ENCODE assay signal across 22 cellular contexts in genomic region chr21:33437140-33437539, GRCh38.
"Had no signal": no experiment of that assay in that cellular context is flagged by ENCODE, and none has a peak within 500 bp of the region (broad histone marks: within the 10 kb centered on the region; RNA-seq: fewer than 3 reads in every experiment).

No MANE protein-coding gene starts in this region.

- H3K79me2 ChIP-seq: hepatocyte had no signal

- ATAC-seq: activated T-cell treated with anti-CD3 and anti-CD28 coated beads, Interleukin-2, amount 50 U/mL, for 72 hours; esophagus mucosa; left lung; pancreas; psoas muscle; right cardiac atrium; stimulated activated effector memory CD8-positive, alpha-beta T cell treated with anti-CD3 and anti-CD28 coated beads, Interleukin-12 subunit alpha, Interleukin-12 subunit beta, amount 100 ng/mL, for 72 hours; WTC11 had no signal

- H3K27me3 Mint-ChIP-seq: activated naive CD4-positive, alpha-beta T cell treated with anti-CD3 and anti-CD28 coated beads, Interleukin-2, amount 10 ng/mL, durations not matched to agents 7 days and 5 days; brain had no signal

- H3K27ac ChIP-seq: hepatocyte, pancreas, psoas muscle, transverse colon had no signal

- H3K27ac Mint-ChIP-seq: activated naive CD4-positive, alpha-beta T cell treated with anti-CD3 and anti-CD28 coated beads, Interleukin-2, amount 10 ng/mL, durations not matched to agents 7 days and 5 days; immature natural killer cell; nephron; stimulated activated effector memory CD8-positive, alpha-beta T cell treated with anti-CD3 and anti-CD28 coated beads, Interleukin-12 subunit alpha, Interleukin-12 subunit beta, amount 100 ng/mL, for 72 hours; T-helper 1 cell treated with Interleukin-12 subunit alpha and Interleukin-12 subunit beta and Interleukin-4 antibody, amounts not matched to agents 30 μg/mL and 1 μg/mL, for 36 hours had no signal

- H3K9me3 Mint-ChIP-seq: activated naive CD4-positive, alpha-beta T cell treated with anti-CD3 and anti-CD28 coated beads, Interleukin-2, amount 10 ng/mL, durations not matched to agents 7 days and 5 days; activated T-cell treated with anti-CD3 and anti-CD28 coated beads, Interleukin-2, amount 50 U/mL, for 72 hours; brain; immature natural killer cell; nephron; stimulated activated effector memory CD8-positive, alpha-beta T cell treated with anti-CD3 and anti-CD28 coated beads, Interleukin-12 subunit alpha, Interleukin-12 subunit beta, amount 100 ng/mL, for 72 hours; T-helper 1 cell treated with Interleukin-12 subunit alpha and Interleukin-12 subunit beta and Interleukin-4 antibody, amounts not matched to agents 30 μg/mL and 1 μg/mL, for 36 hours; WTC11 had no signal

- H3K4me1 Mint-ChIP-seq: immature natural killer cell, WTC11 had no signal

- H3K27me3 ChIP-seq: hepatocyte, left lung, pancreas, transverse colon had no signal

- H2AFZ ChIP-seq: hepatocyte had no signal

- H3K9me3 ChIP-seq: left lung, pancreas, psoas muscle, transverse colon had no signal

- DNase-seq: activated CD8-positive, alpha-beta memory T cell treated with anti-CD3 and anti-CD28 coated beads, Interleukin-2, amount 50 U/mL, for 4 hours; activated effector memory CD4-positive, alpha-beta T cell treated with Interleukin-2 at 50 U/mL for 16 hours; activated naive CD4-positive, alpha-beta T cell treated with anti-CD3 and anti-CD28 coated beads, Interleukin-2, amount 10 ng/mL, durations not matched to agents 7 days and 5 days; activated T-cell treated with anti-CD3 and anti-CD28 coated beads, Interleukin-2, amount 50 U/mL, for 72 hours; aorta; effector memory CD4-positive, alpha-beta T cell; glutamatergic neuron; immature natural killer cell; left lung; psoas muscle; right cardiac atrium; stimulated activated CD4-positive, alpha-beta T cell treated with anti-CD3 and anti-CD28 coated beads, Interleukin-1b, Interleukin-23, amount 100 ng/mL, for 48 hours; T1000; transverse colon had no signal

- H3K4me2 ChIP-seq: hepatocyte had no signal

- H3K4me3 ChIP-seq: hepatocyte, left lung, pancreas, psoas muscle, transverse colon had no signal

- H3K4me3 Mint-ChIP-seq: activated naive CD4-positive, alpha-beta T cell treated with anti-CD3 and anti-CD28 coated beads, Interleukin-2, amount 10 ng/mL, durations not matched to agents 7 days and 5 days; activated T-cell treated with anti-CD3 and anti-CD28 coated beads, Interleukin-2, amount 50 U/mL, for 72 hours; brain; immature natural killer cell; nephron; stimulated activated effector memory CD8-positive, alpha-beta T cell treated with anti-CD3 and anti-CD28 coated beads, Interleukin-12 subunit alpha, Interleukin-12 subunit beta, amount 100 ng/mL, for 72 hours; T-helper 1 cell treated with Interleukin-12 subunit alpha and Interleukin-12 subunit beta and Interleukin-4 antibody, amounts not matched to agents 30 μg/mL and 1 μg/mL, for 36 hours; WTC11 had no signal

- H3K4me1 ChIP-seq: pancreas had no signal
